8 cellular contexts compared by ENCODE assay signal in genomic region chr6:96897396-96898240, GRCh38. TPM values are rescaled to one million over a fixed set of nuclear protein-coding genes. Genes with fewer than 3 reads are reported as not detected.
DNase-seq lines count a peak whose midpoint lies in the region; ATAC-seq and TF ChIP-seq lines count a peak whose summit lies in the region.

Gene NDUFAF4 (minus strand): TSS chr6:96897891. CDS start chr6:96897801, 90 bp downstream.

- BruUV-seq in IMR-90 (replicated peaks; lab: Mats Ljungman, UMichigan) (no TSS peak), OCI-LY7 (replicated peaks; lab: Mats Ljungman, UMichigan) (no TSS peak)

- peak within 1 kb of the TSS; percentile 16 for H2BK20ac ChIP-seq in IMR-90 (ENCODE audit: low read depth, low read length)

- H3K36me3 ChIP-seq in IMR-90 (ENCODE audit: control insufficient read depth, insufficient read depth, low read length) (peaks cover 2% of the 10 kb centered on the region; the same call in 1 of the 2 replicates), OCI-LY7 (ENCODE audit: insufficient read depth, low read length) (peaks cover 44% of the 10 kb centered on the region)

- DNase-seq in DMS153 (lab: John Stamatoyannopoulos, UW): peak; percentile 94
- peak; percentile 90 for DNase-seq in IMR-90
- peak; percentile 96 for DNase-seq in OCI-LY7 (ENCODE audit: low spot score)
- peak; percentile 94 for DNase-seq in activated T-cell treated with anti-CD3 and anti-CD28 coated beads for 24 hours (ENCODE audit: low read depth)
- DNase-seq in epithelial cell of esophagus (ENCODE audit: low read depth): peak; percentile 95
- peak; percentile 96 for DNase-seq in mucosa of gallbladder (ENCODE audit: low spot score)
- DNase-seq in stimulated activated CD8-positive, alpha-beta memory T cell treated with anti-CD3 and anti-CD28 coated beads, Interleukin-4, amount 100 ng/mL, for 4 hours (ENCODE audit: low read depth in 2 of 2, low spot score in 1 of 2): peak; percentile 90 to 92

- peak within 1 kb of the TSS; percentile 25 for H2AK9ac ChIP-seq in IMR-90 (replicated peaks; ENCODE audit: low read depth, low read length, poor library complexity)

- no peaks in the 10 kb centered on the region for H3K9me2 ChIP-seq in OCI-LY7 (ENCODE audit: insufficient read depth, low read length)

- peak; percentile 77 for TF ChIP-seq POLR2A in IMR-90 (IDR thresholded peaks at IDR 0.05; ENCODE audit: low read depth, low read length)

- no peaks in the 10 kb centered on the region for H4K20me1 ChIP-seq in IMR-90 (ENCODE audit: insufficient read depth, low read length)
- peaks cover 28% of the 10 kb centered on the region for H4K20me1 ChIP-seq in OCI-LY7 (ENCODE audit: insufficient read depth, low read length)

- H3K4me3 ChIP-seq in IMR-90 (ENCODE audit: insufficient read depth, low read depth, low read length) (peak within 1 kb of the TSS; percentile 78), OCI-LY7 (ENCODE audit: low read depth, low read length, poor library complexity, severe bottlenecking) (peak within 1 kb of the TSS; percentile 97), epithelial cell of esophagus (ENCODE audit: low read length) (peak within 1 kb of the TSS; percentile 84)

- peak within 1 kb of the TSS; percentile 55 for H4K91ac ChIP-seq in IMR-90 (ENCODE audit: insufficient read depth, low read depth, low read length)

- no peak within 1 kb of the TSS for H2AK5ac ChIP-seq in IMR-90 (ENCODE audit: low read depth, low read length)

- H3K4me1 ChIP-seq in IMR-90 (ENCODE audit: control insufficient read depth, insufficient read depth, low read length) (no peaks in the 10 kb centered on the region), OCI-LY7 (ENCODE audit: insufficient read depth, low read length, poor library complexity, severe bottlenecking) (peaks cover 33% of the 10 kb centered on the region)

- peak within 1 kb of the TSS; percentile 95 for H2AFZ ChIP-seq in IMR-90 (replicated peaks; ENCODE audit: low read length, poor library complexity)
- peak within 1 kb of the TSS; percentile 86 for H2AFZ ChIP-seq in OCI-LY7 (ENCODE audit: low read length)

- H3K9me3 ChIP-seq in IMR-90 (ENCODE audit: control insufficient read depth, insufficient read depth, low read length) (no peaks in the 10 kb centered on the region), OCI-LY7 (ENCODE audit: low read length) (no peaks in the 10 kb centered on the region)

- peak within 1 kb of the TSS; percentile 54 for H3K4ac ChIP-seq in IMR-90 (ENCODE audit: low read depth, low read length)

- in situ Hi-C loops in IMR-90 (cut with MboI; ENCODE audit: low sequenced_read_pairs): loop anchor here (5.0 to 10.0 kb wide), 2 partner anchors 160 to 273 kb away; no protein-coding TSS in a partner anchor

- peak within 1 kb of the TSS; percentile 68 for H3K56ac ChIP-seq in IMR-90 (ENCODE audit: extremely low read depth, insufficient read depth, low read length)

- H3K27ac ChIP-seq in IMR-90 (ENCODE audit: insufficient read depth, low read length): peak within 1 kb of the TSS; percentile 85
- H3K27ac ChIP-seq in OCI-LY7 (ENCODE audit: low read depth, low read length, poor library complexity, severe bottlenecking): peak within 1 kb of the TSS; percentile 77

- TF ChIP-seq CTCF in IMR-90 (conservative IDR thresholded peaks at IDR 0.05; ENCODE audit: low read depth, low read length): peak; percentile 99
- peak; percentile 88 for TF ChIP-seq CTCF in OCI-LY7 (conservative IDR thresholded peaks at IDR 0.05; ENCODE audit: low read length)
- peak; percentile 80 for TF ChIP-seq CTCF in epithelial cell of esophagus (IDR thresholded peaks at IDR 0.05; ENCODE audit: insufficient read depth, low read depth, low read length, missing control alignments)

- H3K4me2 ChIP-seq in IMR-90 (ENCODE audit: low read depth, low read length) (peak within 1 kb of the TSS; percentile 95), OCI-LY7 (ENCODE audit: low read length) (peak within 1 kb of the TSS; percentile 82)

- POLR2A ChIA-PET in IMR-90 (lab: Charles Lee; ENCODE audit: unreplicated experiment): no interaction called here
- POLR2A ChIA-PET in OCI-LY7 (lab: Charles Lee): interaction anchor here (0.6 to 3.1 kb wide), 9 partner anchors 10 to 203 kb away, joined by 3 to 20 read pairs (median 5); no protein-coding TSS in a partner anchor

- H3K79me2 ChIP-seq in OCI-LY7 (ENCODE audit: insufficient read depth, low read depth, low read length): peaks cover 49% of the 10 kb centered on the region

- CTCF ChIA-PET in IMR-90 (lab: Yijun Ruan, JAX) (interaction anchor here (0.6 to 2.2 kb wide), 8 partner anchors 10 to 281 kb away, joined by 3 to 11 read pairs (median 3); no protein-coding TSS in a partner anchor), OCI-LY7 (lab: Charles Lee; ENCODE audit: unreplicated experiment) (interaction anchor here (1.3 to 1.6 kb wide), 2 partner anchors 23 to 161 kb away, joined by 4 to 6 read pairs; no protein-coding TSS in a partner anchor)

- intact Hi-C loops in IMR-90 (cut with micrococcal nuclease): loop anchor here (1.0 to 5.0 kb wide), 4 partner anchors 61 to 355 kb away; no protein-coding TSS in a partner anchor
- intact Hi-C loops in OCI-LY7 (cut with micrococcal nuclease; ENCODE audit: unreplicated experiment): loop anchor here (1.0 to 5.0 kb wide), 9 partner anchors 27 to 375 kb away; partner anchors contain the start of genes GPR63 and KLHL32

- peak within 1 kb of the TSS; percentile 95 for H4K5ac ChIP-seq in IMR-90 (ENCODE audit: low read depth, low read length)

- peak; percentile 64 for TF ChIP-seq RAD21 in IMR-90 (IDR thresholded peaks at IDR 0.05; ENCODE audit: low read length)

- H2BK5ac ChIP-seq in IMR-90 (ENCODE audit: low read depth, low read length, poor library complexity, severe bottlenecking): peak within 1 kb of the TSS; percentile 85

- peak within 1 kb of the TSS; percentile 71 for H3K14ac ChIP-seq in IMR-90 (replicated peaks; ENCODE audit: low read depth, low read length)

- H3K27me3 ChIP-seq in IMR-90 (ENCODE audit: control insufficient read depth, insufficient read depth, low read length): no peaks in the 10 kb centered on the region; the same call in 1 of the 2 replicates

- dilution Hi-C loops in IMR-90 (cut with HindIII; ENCODE audit: low sequenced_read_pairs, unreplicated experiment): no loop called here

- ATAC-seq in GM21528 (IDR thresholded peaks at IDR 0.05; ENCODE audit: low FRiP score, unreplicated experiment): peak; percentile 96
- peak; percentile 96 for ATAC-seq in IMR-90 (ENCODE audit: low read depth)

- H3K9me1 ChIP-seq in IMR-90 (ENCODE audit: insufficient read depth, low read length): peaks cover 2% of the 10 kb centered on the region; the same call in 1 of the 2 replicates

- H2BK120ac ChIP-seq in IMR-90 (ENCODE audit: low read depth, low read length): peak within 1 kb of the TSS; percentile 65

- peak within 1 kb of the TSS; percentile 80 to 89 for H4K8ac ChIP-seq in IMR-90 (ENCODE audit: low read depth in 2 of 2, low read length in 2 of 2)

- 0% methylated on average over 38 of the region's 71 CpGs; no CpG with 5 or more reads in 1 of the 2 experiments for WGBS in IMR-90 (ENCODE audit: extremely low coverage in 2 of 2, insufficient read length in 1 of 2), 2 experiments

- peaks cover 7 to 8% of the 10 kb centered on the region in 2 experiments; a peak in 1 of 4 replicates for H3K79me1 ChIP-seq in IMR-90 (ENCODE audit: low read depth in 1 of 2, low read length in 2 of 2)

- peak within 1 kb of the TSS; percentile 75 for H3K23ac ChIP-seq in IMR-90 (ENCODE audit: low read depth, low read length)

- peak within 1 kb of the TSS; percentile 6; the same call in 1 of the 3 replicates for H2BK15ac ChIP-seq in IMR-90 (ENCODE audit: low read depth, low read length)

- peak within 1 kb of the TSS; percentile 80 for H3K9ac ChIP-seq in IMR-90 (ENCODE audit: low read depth, low read length)

- H3K18ac ChIP-seq in IMR-90 (ENCODE audit: low read depth, low read length): peak within 1 kb of the TSS; percentile 95

TF ChIP-seq in IMR-90, 13 proteins besides CTCF, POLR2A, EP300 and RAD21 (continues in another document):
- TF ChIP-seq, protein P1, sequence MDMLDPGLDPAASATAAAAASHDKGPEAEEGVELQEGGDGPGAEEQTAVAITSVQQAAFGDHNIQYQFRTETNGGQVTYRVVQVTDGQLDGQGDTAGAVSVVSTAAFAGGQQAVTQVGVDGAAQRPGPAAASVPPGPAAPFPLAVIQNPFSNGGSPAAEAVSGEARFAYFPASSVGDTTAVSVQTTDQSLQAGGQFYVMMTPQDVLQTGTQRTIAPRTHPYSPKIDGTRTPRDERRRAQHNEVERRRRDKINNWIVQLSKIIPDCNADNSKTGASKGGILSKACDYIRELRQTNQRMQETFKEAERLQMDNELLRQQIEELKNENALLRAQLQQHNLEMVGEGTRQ (IDR thresholded peaks at IDR 0.05; ENCODE audit: low read depth, low read length): peak; percentile 69
- TF ChIP-seq NFE2L2 (IDR thresholded peaks at IDR 0.05; ENCODE audit: low read depth, low read length) (peak; percentile 6; the same call in 1 of the 2 replicates), FOS (IDR thresholded peaks at IDR 0.05; ENCODE audit: low read depth, low read length) (0 out of 2 replicates have a peak, but pooled peaks have one; percentile 11), RFX5 (IDR thresholded peaks at IDR 0.05; ENCODE audit: low read depth, low read length) (no peak), MXI1 (IDR thresholded peaks at IDR 0.05; ENCODE audit: borderline replicate concordance, low read depth, low read length) (peak; percentile 94), RCOR1 (IDR thresholded peaks at IDR 0.05; ENCODE audit: insufficient replicate concordance, low read length) (no peak), BHLHE40 (IDR thresholded peaks at IDR 0.05; ENCODE audit: low read depth, low read length) (peak; percentile 75), SMC3 (IDR thresholded peaks at IDR 0.05; ENCODE audit: low read depth, low read length) (peak; percentile 42; the same call in 1 of the 2 replicates), ELK1 (IDR thresholded peaks at IDR 0.05; ENCODE audit: borderline replicate concordance, low read depth, low read length) (no peak), MAZ (IDR thresholded peaks at IDR 0.05; ENCODE audit: borderline replicate concordance, low read depth, low read length) (peak; percentile 100), CHD1 (IDR thresholded peaks at IDR 0.05; ENCODE audit: low read depth, low read length) (no peak)

RNA-seq across cellular contexts. Expression of gene NDUFAF4, which starts in this region (rescaled TPM):
- total RNA-seq in IMR-90 (2012; rRNA removed) (6.3 and 13.9 TPM in 2 replicates), OCI-LY7 (2022) (75.9 and 80.4 TPM in 2 replicates), mucosa of gallbladder (25.9 TPM)
- 13.4 and 20.4 TPM in 2 replicates for polyA plus RNA-seq in IMR-90 (2012; rRNA removed)
- 1.3 and 3.3 TPM in 2 replicates for polyA plus RNA-seq in IMR-90 (2012; cell fraction: cytosol; rRNA removed)
- polyA plus RNA-seq in IMR-90 (2012; cell fraction: nucleus; rRNA removed; ENCODE audit: low replicate concordance): 0.46 and 3.8 TPM in 2 replicates
- 29.3 and 31.5 TPM in 2 replicates for total RNA-seq in OCI-LY7 (2014; rRNA removed; shearing (Covaris generic))

Comparison
In these comparisons a context has a peak if more than half of its experiments do, and no peak if none do; other contexts are left out.
1. Peak in every context shown above with its lines: DNase-seq, ATAC-seq, H3K4me3 ChIP-seq and H3K27ac ChIP-seq.